ENCODE assay signal across 29 cellular contexts in the genomic region with DNA sequence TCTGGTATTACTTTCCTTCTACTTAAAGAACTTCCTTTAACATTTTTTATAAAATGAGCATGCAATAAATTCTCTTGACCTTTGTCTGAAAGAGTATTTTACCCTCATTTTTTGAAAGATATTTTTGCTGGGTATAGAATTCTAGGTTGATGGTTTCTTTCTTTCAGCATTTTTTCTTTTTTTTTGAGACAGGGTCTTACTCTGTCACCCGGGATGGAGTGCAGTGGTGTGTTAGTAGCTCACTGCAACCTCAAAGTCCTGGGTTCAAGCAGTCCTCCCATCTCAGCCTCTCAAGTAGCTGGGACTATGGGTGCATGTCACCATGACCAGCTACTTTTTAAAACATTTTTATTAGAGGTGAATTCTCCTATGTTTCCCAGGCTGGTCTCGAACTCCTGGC. TPM values are rescaled to one million over a fixed set of nuclear protein-coding genes. Genes with fewer than 3 reads are reported as not detected.
"Had no signal": no experiment of that assay in that cellular context is flagged by ENCODE, and none has a peak within 500 bp of the region (broad histone marks: within the 10 kb centered on the region; RNA-seq: fewer than 3 reads in every experiment).

No MANE protein-coding gene starts in this region.

- H3K27me3 ChIP-seq: testis, thyroid gland, tibial nerve, transverse colon, upper lobe of left lung, upper lobe of right lung, uterus, vagina had no signal

- H3K4me1 ChIP-seq: stomach, suprapubic skin, testis, thyroid gland, tibial artery, tibial nerve, transverse colon, upper lobe of left lung, upper lobe of right lung, uterus, vagina had no signal

- H3K9me3 ChIP-seq: testis, thyroid gland, upper lobe of right lung, uterus, vagina had no signal

- FAIRE-seq: urothelium cell line had no signal

- ATAC-seq: stimulated activated effector memory CD8-positive, alpha-beta T cell treated with anti-CD3 and anti-CD28 coated beads, Interleukin-12 subunit alpha, Interleukin-12 subunit beta, amount 100 ng/mL, for 72 hours; stimulated activated memory B cell treated with anti-CD40 and anti-IgM and Interleukin-4, amounts not matched to agents 10 μg/mL and 1 μg/mL and 100 μg/mL, for 72 hours; stimulated activated naive B cell treated with anti-CD40 and anti-IgM and Interleukin-4, amounts not matched to agents 10 μg/mL and 1 μg/mL and 100 μg/mL, for 72 hours; stimulated activated naive CD8-positive, alpha-beta T cell treated with anti-CD3 and anti-CD28 coated beads, Interleukin-15, amount 100 ng/mL, for 72 hours; stimulated activated naive CD8-positive, alpha-beta T cell treated with anti-CD3 and anti-CD28 coated beads, Interleukin-15, Interleukin-2, amounts not matched to agents 100 U/mL and 50 U/mL, for 24 hours; upper lobe of right lung had no signal

- H3K4me3 ChIP-seq: stomach, suprapubic skin, testis, thoracic aorta, thyroid gland, tibial artery, tibial nerve, transverse colon, upper lobe of left lung, upper lobe of right lung, uterus, vagina had no signal

- H3K27ac ChIP-seq: stomach, suprapubic skin, testis, thoracic aorta, thyroid gland, tibial artery, tibial nerve, transverse colon, upper lobe of left lung, upper lobe of right lung, uterus, vagina had no signal

- DNase-seq: stimulated activated CD4-positive, alpha-beta T cell treated with anti-CD3 and anti-CD28 coated beads, Interleukin-2, amount 100 ng/mL, for 48 hours; stimulated activated CD4-positive, alpha-beta T cell treated with anti-CD3 and anti-CD28 coated beads, Interleukin-4, amount 100 ng/mL, for 1 hour; stimulated activated CD4-positive, alpha-beta T cell treated with anti-CD3 and anti-CD28 coated beads, Interleukin-4, amount 100 ng/mL, for 24 hours; stimulated activated CD4-positive, alpha-beta T cell treated with anti-CD3 and anti-CD28 coated beads, Interleukin-4, amount 100 ng/mL, for 4 hours; stimulated activated CD8-positive, alpha-beta memory T cell treated with anti-CD3 and anti-CD28 coated beads, Interleukin-4, amount 100 ng/mL, for 48 hours; stimulated activated naive B cell treated with anti-CD40 and anti-IgM and Interleukin-4, amounts not matched to agents 10 μg/mL and 1 μg/mL and 100 μg/mL, for 72 hours; stimulated activated naive CD4-positive, alpha-beta T cell; stimulated activated naive CD4-positive, alpha-beta T cell treated with Interleukin-2 at 50 U/mL for 16 hours; stimulated activated naive CD8-positive, alpha-beta T cell treated with anti-CD3 and anti-CD28 coated beads, Interleukin-15, amount 100 ng/mL, for 72 hours; stimulated activated naive CD8-positive, alpha-beta T cell treated with anti-CD3 and anti-CD28 coated beads, Interleukin-15, Interleukin-2, amounts not matched to agents 100 U/mL and 50 U/mL, for 24 hours; stomach; substantia nigra; testis; thyroid gland; tibial artery; transverse colon; trophoblast cell; upper lobe of left lung; upper lobe of right lung; uterus had no signal

- H3K36me3 ChIP-seq: stomach, suprapubic skin, thoracic aorta, thyroid gland, tibial artery, tibial nerve, transverse colon, upper lobe of left lung, upper lobe of right lung, uterus, vagina had no signal

RNA-seq across cellular contexts. Expression of a gene that starts 23.4 kb away (rescaled TPM):
- total RNA-seq: subcutaneous adipose tissue, suprapubic skin, thoracic aorta, tibial nerve, ureter, vagina had no signal
- polyA plus RNA-seq: stomach had no signal
